ENCODE assay signal across 10 cellular contexts in the genomic region with DNA sequence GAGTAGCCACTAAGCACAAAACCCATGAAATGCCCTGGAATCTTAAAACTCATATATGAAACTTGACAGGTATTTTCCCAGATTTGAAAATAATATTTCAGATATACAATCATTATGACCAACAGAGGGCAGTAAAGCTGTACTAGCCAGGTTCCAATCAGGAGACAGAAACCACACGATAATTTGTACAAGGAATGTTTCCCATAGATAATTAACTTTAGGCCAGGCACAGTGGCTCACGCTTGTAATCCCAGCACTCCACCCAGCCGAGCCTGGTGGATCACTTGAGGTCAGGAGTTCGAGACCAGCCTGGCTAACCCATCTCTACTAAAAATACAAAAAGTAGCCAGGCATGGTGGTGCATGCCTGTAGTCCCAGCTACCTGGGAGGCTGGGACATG. TPM values are rescaled to one million over a fixed set of nuclear protein-coding genes. Genes with fewer than 3 reads are reported as not detected.
DNase-seq lines count a peak whose midpoint lies in the region; ATAC-seq, FAIRE-seq and TF ChIP-seq lines count a peak whose summit lies in the region.
"Had no signal": no experiment of that assay in that cellular context is flagged by ENCODE, and none has a peak within 500 bp of the region (broad histone marks: within the 10 kb centered on the region; RNA-seq: fewer than 3 reads in every experiment).

No MANE protein-coding gene starts in this region.

- H3K79me2 ChIP-seq in GM12878 (ENCODE audit: control insufficient read depth, insufficient read depth, low read length): no peaks in the 10 kb centered on the region

- no peak overlapping the region for H3K4me2 ChIP-seq in GM12878 (ENCODE audit: control insufficient read depth, insufficient read depth)

- TF ChIP-seq CTCF in GM06990 (IDR thresholded peaks at IDR 0.05; ENCODE audit: insufficient read depth, low read length, poor library complexity, severe bottlenecking): peak; percentile 11
- TF ChIP-seq CTCF in GM12878 (IDR thresholded peaks at IDR 0.05 in 2 of 3, conservative IDR thresholded peaks at IDR 0.05 in 1 of 3; ENCODE audit: control insufficient read depth in 2 of 3, extremely low read depth in 1 of 3, insufficient read depth in 1 of 3, low read depth in 3 of 3, low read length in 3 of 3): peak; percentile 24 to 29 (median 28); a peak in 3 of 6 replicates
- TF ChIP-seq CTCF in mucosa of descending colon (IDR thresholded peaks at IDR 0.05): no peak

- CTCF ChIA-PET in GM12878 (lab: Yijun Ruan, JAX): interaction anchor here (0.6 to 4.1 kb wide), 9 partner anchors 34 to 448 kb away, joined by 3 to 46 read pairs (median 4); no protein-coding TSS in a partner anchor

- H3K27me3 ChIP-seq in GM06990 (replicated peaks; ENCODE audit: control insufficient read depth, insufficient read depth, low read length) (no peaks in the 10 kb centered on the region), GM12878 (replicated peaks in 1 of 2; ENCODE audit: control insufficient read depth in 2 of 2, insufficient read depth in 2 of 2, low read length in 1 of 2) (no peaks in the 10 kb centered on the region)
- H3K27me3 ChIP-seq: ovary had no signal

- 0 out of 2 replicates have a peak, but pooled peaks have one; percentile 30 for TF ChIP-seq RAD21 in GM12878 (IDR thresholded peaks at IDR 0.05; ENCODE audit: insufficient read depth, low read depth, low read length)

- no peaks in the 10 kb centered on the region for H3K4me1 ChIP-seq in GM12878 (ENCODE audit: control insufficient read depth, insufficient read depth, low read length)
- peaks cover 8% of the 10 kb centered on the region for H3K4me1 ChIP-seq in mucosa of descending colon (ENCODE audit: low read depth)

- DNase-seq in GM06990 (ENCODE audit: extremely low read depth, insufficient read length) (no peak), M059J (ENCODE audit: low read depth) (peak; percentile 16), GM12878 (ENCODE audit: low read depth, low spot score) (no peak), mucosa of descending colon (no peak), activated T-cell treated with anti-CD3 and anti-CD28 coated beads for 4 hours (no peak)
- no peak for DNase-seq in stimulated activated CD4-positive, alpha-beta T cell treated with anti-CD3 and anti-CD28 coated beads, Interleukin-2, amount 100 ng/mL, for 48 hours
- no peak for DNase-seq in activated CD4-positive, alpha-beta T cell treated with anti-CD3 and anti-CD28 coated beads, Interleukin-2, amount 50 U/mL, for 4 hours
- DNase-seq: ovary had no signal

- no peak for TF ChIP-seq POLR2A in GM12878 (IDR thresholded peaks at IDR 0.05; ENCODE audit: low read depth, low read length)

- WGBS in GM12878 (ENCODE audit: insufficient coverage, insufficient replicate concordance, low lambda C conversion rate, missing lambda C conversion rate): 7% methylated on average over 4 of the region's 4 CpGs

- H3K9ac ChIP-seq in GM12878 (ENCODE audit: control insufficient read depth, insufficient read depth, low read length): no peak overlapping the region

- H3K9me3 ChIP-seq in GM12878 (replicated peaks; ENCODE audit: control insufficient read depth, insufficient read depth, low read length) (peaks cover 2% of the 10 kb centered on the region; the same call in 2 of the 3 replicates), mucosa of descending colon (peaks cover 5% of the 10 kb centered on the region)

- H2AFZ ChIP-seq in GM12878 (ENCODE audit: control insufficient read depth, low read depth, low read length): no peak overlapping the region

- in situ Hi-C loops in GM12878 (cut with MboI): no loop called here

- FAIRE-seq in GM12878 (lab: Jason Lieb, UNC): no peak
- FAIRE-seq: H1 had no signal

- POLR2A ChIA-PET in GM12878 (lab: Charles Lee): no interaction called here

- RAD21 ChIA-PET in GM12878 (lab: Charles Lee; ENCODE audit: unreplicated experiment): interaction anchor here (0.6 to 1.5 kb wide), 4 partner anchors 42 to 320 kb away, joined by 3 to 4 read pairs (median 4); no protein-coding TSS in a partner anchor

- no peak for ATAC-seq in GM12878
- ATAC-seq in mucosa of descending colon: peak; percentile 65
- ATAC-seq in HG02610 (IDR thresholded peaks at IDR 0.05; ENCODE audit: unreplicated experiment): no peak

- no TSS peak for BruUV-seq in GM12878 (replicated peaks; lab: Mats Ljungman, UMichigan)

- SMC1A ChIA-PET in GM12878 (lab: Charles Lee; ENCODE audit: uncharacterized antibody, unreplicated experiment): interaction anchor here (3.5 kb wide), 1 partner anchor 42 kb away, joined by 21 read pairs; no protein-coding TSS in a partner anchor

- H3K4me3 ChIP-seq in GM06990 (replicated peaks; ENCODE audit: low read depth, low read length) (no peak overlapping the region), GM12878 (no peak overlapping the region), mucosa of descending colon (no peak overlapping the region)
- H3K4me3 ChIP-seq: ovary had no signal

- no peaks in the 10 kb centered on the region for H3K36me3 ChIP-seq in GM06990 (ENCODE audit: control insufficient read depth, insufficient read depth, low read length)
- H3K36me3 ChIP-seq in GM12878 (ENCODE audit: control insufficient read depth in 2 of 2, insufficient read depth in 2 of 2, low read length in 1 of 2): no peaks in the 10 kb centered on the region
- no peaks in the 10 kb centered on the region for H3K36me3 ChIP-seq in mucosa of descending colon (ENCODE audit: low read depth)
- H3K36me3 ChIP-seq: ovary had no signal

- no peak for TF ChIP-seq EP300 in GM12878 (IDR thresholded peaks at IDR 0.05; ENCODE audit: borderline replicate concordance in 1 of 2, control insufficient read depth in 1 of 2, low read depth in 2 of 2, low read length in 2 of 2)

- intact Hi-C loops in GM12878 (cut with micrococcal nuclease; ENCODE audit: unreplicated experiment) (no loop called here), mucosa of descending colon (cut with DNase I, micrococcal nuclease) (loop anchor here in 1 of 2 donors (10.0 kb wide), 1 partner anchor 144 kb away; no protein-coding TSS in a partner anchor)

- no peaks in the 10 kb centered on the region for H4K20me1 ChIP-seq in GM12878 (ENCODE audit: control insufficient read depth, insufficient read depth)

- H3K27ac ChIP-seq in GM12878 (ENCODE audit: control insufficient read depth, insufficient read depth): no peak overlapping the region
- H3K27ac ChIP-seq: ovary had no signal

TF ChIP-seq in GM12878, 131 proteins besides CTCF, POLR2A, EP300 and RAD21 (continues in another document):
- TF ChIP-seq PAX8 (IDR thresholded peaks at IDR 0.05): no peak
- TF ChIP-seq MEF2B (IDR thresholded peaks at IDR 0.05; ENCODE audit: partially characterized antibody, poor library complexity, severe bottlenecking): no peak
- no peak for TF ChIP-seq POLR2AphosphoS2 (IDR thresholded peaks at IDR 0.05; ENCODE audit: low read depth, low read length)
- TF ChIP-seq ZNF687 (IDR thresholded peaks at IDR 0.05): no peak
- no peak for TF ChIP-seq SMAD1 (IDR thresholded peaks at IDR 0.05; ENCODE audit: low read depth, partially characterized antibody)
- TF ChIP-seq HDGF (IDR thresholded peaks at IDR 0.05): no peak
- no peak for TF ChIP-seq ZNF217 (IDR thresholded peaks at IDR 0.05)
- no peak for TF ChIP-seq POU2F2 (IDR thresholded peaks at IDR 0.05; ENCODE audit: borderline replicate concordance, low read depth, low read length)
- no peak for TF ChIP-seq NBN (IDR thresholded peaks at IDR 0.05)

RNA-seq across cellular contexts. Expression of gene NUB1, which starts 31.0 kb away (rescaled TPM):
- total RNA-seq in M059J (2014; rRNA removed; shearing (Covaris generic)): 72.3 and 74.4 TPM in 2 replicates
- total RNA-seq in GM12878 (2013; cell fraction: nucleolus; rRNA removed): 88.2 and 88.7 TPM in 2 replicates
- total RNA-seq in GM12878 (2014; rRNA removed) (42.3 and 49.5 TPM in 2 replicates), GM12878 (2014; rRNA removed; fragmentation: Illumina TruSeq; extraction: Trizol) (64.0 and 65.6 TPM in 2 replicates), GM12878 (2021) (37.1 and 37.5 TPM in 2 replicates), mucosa of descending colon (10 to 100 TPM; 66.2 to 77.5 (median 76.9) TPM)
- polyA plus RNA-seq in GM12878 (2011; ENCODE audit: low read depth): 26.5 TPM
- polyA plus RNA-seq in GM12878 (2011; rRNA removed) (58.0 and 106 TPM in 2 replicates), GM12878 (2014; fragmentation: Illumina TruSeq; extraction: Trizol) (102 and 177 TPM in 2 replicates), GM12878 (2014; fragmentation: Nextera tagmentation; extraction: Ambion mirVana) (10 to 100 TPM; 24.1 to 28.8 TPM), GM12878 (2014; rRNA removed) (37.4 and 49.1 TPM in 2 replicates), GM12878 (2016; fragmentation: Nextera tagmentation; extraction: Ambion mirVana) (10 to 100 TPM; 48.9 to 54.4 TPM)
- 36.1 and 36.7 TPM in 2 replicates for polyA plus RNA-seq in GM12878 (2011; cell fraction: cytosol; rRNA removed)
- 49.8 and 60.9 TPM in 2 replicates for polyA plus RNA-seq in GM12878 (2011; cell fraction: nucleus; rRNA removed)
- 36.2 and 57.3 TPM in 2 replicates for polyA plus RNA-seq in GM12878 (2012)
- polyA minus RNA-seq in GM12878 (2011; rRNA and poly(A)+ RNA removed): 31.6 and 38.5 TPM in 2 replicates
- 12.8 and 16.1 TPM in 2 replicates for polyA minus RNA-seq in GM12878 (2011; cell fraction: cytosol; rRNA and poly(A)+ RNA removed)
- 16.8 and 26.8 TPM in 2 replicates for polyA minus RNA-seq in GM12878 (2011; cell fraction: nucleus; rRNA and poly(A)+ RNA removed)
